In the genomic region with DNA sequence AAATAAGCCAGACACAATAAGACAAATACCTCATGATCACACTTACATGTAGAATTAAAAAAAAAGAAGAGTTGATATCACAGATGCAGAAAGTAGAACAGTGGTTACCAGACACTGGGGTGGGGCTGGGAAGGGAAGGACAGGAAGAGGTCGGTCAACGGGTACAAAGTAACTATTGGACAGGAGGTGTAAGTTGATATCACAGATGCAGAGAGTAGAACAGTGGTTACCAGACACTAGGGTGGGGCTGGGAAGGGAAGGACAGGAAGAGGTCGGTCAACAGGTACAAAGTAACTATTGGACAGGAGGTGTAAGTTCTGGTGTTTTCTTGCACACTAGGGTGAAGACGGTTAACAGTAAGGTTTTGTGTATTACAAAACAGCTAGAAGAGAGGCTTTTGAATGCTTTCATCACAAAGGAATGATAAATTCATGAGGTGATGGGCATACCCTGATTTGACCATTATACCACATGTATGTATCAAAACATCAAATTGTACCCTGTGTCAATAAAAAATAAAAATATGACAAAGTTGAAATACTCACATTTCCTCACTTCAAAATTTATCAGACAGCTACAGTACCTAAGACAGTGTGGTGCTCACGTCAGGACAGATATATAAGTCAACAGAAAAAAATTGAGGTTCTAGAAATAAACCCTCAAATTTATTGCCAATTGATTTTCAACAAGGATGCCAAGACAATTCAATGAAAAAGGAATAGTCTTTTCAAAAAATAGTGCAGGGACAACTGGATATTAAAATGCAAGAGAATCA, we compare ENCODE assay signal across 1 cellular context.
TF ChIP-seq lines count a peak whose summit lies in the region.

No MANE protein-coding gene starts in this region.

TF ChIP-seq in HepG2, 621 proteins besides CTCF, POLR2A, EP300 and RAD21:
- TF ChIP-seq ZNF207 (IDR thresholded peaks at IDR 0.05; ENCODE audit: borderline replicate concordance) (no peak), GLI4 (CRISPR knock-in tag; IDR thresholded peaks at IDR 0.05; ENCODE audit: borderline replicate concordance) (no peak)
